In the genomic region with DNA sequence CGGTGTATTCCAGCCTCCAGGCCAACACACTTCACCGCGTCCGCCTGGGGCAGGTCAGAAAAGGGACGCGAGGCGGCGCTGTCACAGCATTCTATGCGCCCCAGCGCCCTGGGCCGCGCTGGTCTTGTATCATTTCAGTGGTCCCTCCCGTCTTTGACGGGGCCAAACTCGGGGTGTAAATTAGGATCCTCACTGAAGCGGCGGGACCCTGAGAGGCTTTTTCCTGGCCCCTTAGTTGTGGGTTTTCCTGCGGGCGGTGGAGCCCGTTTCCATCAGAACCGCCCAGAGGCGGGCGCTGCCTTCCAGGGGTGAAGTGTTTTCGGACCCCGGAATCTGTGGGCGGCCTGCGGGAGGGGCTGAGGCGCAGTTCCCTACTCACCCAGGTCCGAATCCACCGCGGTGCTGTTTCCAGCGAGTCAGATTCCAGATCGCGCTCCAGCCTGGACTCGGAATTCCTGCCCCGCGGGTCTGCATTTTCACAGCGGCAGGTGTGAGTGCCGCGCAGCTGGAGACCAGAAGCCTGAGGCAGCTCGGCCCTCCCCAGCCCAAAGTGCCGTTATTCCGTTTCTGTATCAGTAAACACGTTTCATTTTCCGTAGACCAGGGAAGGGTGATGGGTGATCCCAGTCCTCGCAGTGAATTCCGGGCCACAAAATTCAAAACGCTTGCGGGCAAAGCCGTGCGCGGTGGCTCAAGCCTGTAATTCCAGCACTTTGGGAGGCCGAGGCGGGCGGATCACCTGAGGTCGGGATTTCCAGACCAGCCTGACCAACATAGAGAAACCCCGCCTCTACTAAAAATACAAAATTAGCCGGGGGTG, we compare ENCODE assay signal across 8 cellular contexts. TPM values are rescaled to one million over a fixed set of nuclear protein-coding genes. Genes with fewer than 3 reads are reported as not detected.
DNase-seq lines count a peak whose midpoint lies in the region; ATAC-seq and TF ChIP-seq lines count a peak whose summit lies in the region.

No MANE protein-coding gene starts in this region.

- intact Hi-C loops in PC-9 (cut with micrococcal nuclease; ENCODE audit: unreplicated experiment) = loop anchor here (1.0 to 5.0 kb wide), 4 partner anchors 33 to 104 kb away; a partner anchor contains a TSS
- intact Hi-C loops in esophagus muscularis mucosa (cut with DNase I) = loop anchor here (5.0 kb wide), 1 partner anchor 103 kb away; no protein-coding TSS in a partner anchor

- TSS peak; percentile 10 for BruUV-seq in PC-9 (replicated peaks; lab: Mats Ljungman, UMichigan)

- H3K9me3 ChIP-seq in PC-9 (ENCODE audit: insufficient read depth, low read depth) = no peaks in the 10 kb centered on the region
- H3K9me3 ChIP-seq in esophagus muscularis mucosa = no peaks in the 10 kb centered on the region

- H3F3A ChIP-seq in PC-9 (ENCODE audit: insufficient read depth, low read depth) = no peaks in the 10 kb centered on the region

- H3K9me2 ChIP-seq in PC-9 (ENCODE audit: insufficient read depth) = no peaks in the 10 kb centered on the region

- CTCF ChIA-PET in PC-9 (lab: Charles Lee) = interaction anchor here (0.6 to 1.3 kb wide), 2 partner anchors 90 to 105 kb away, joined by 4 read pairs; no protein-coding TSS in a partner anchor

- H3K4me1 ChIP-seq in PC-9 (replicated peaks; ENCODE audit: insufficient read depth) (peaks cover 22% of the 10 kb centered on the region), esophagus muscularis mucosa (peaks cover 10 to 47% (median 40%) of the 10 kb centered on the region in 4 donors)

- H3K4me2 ChIP-seq in PC-9 = peak overlapping the region; percentile 79

- H3K4me3 ChIP-seq in GM12875 (ENCODE audit: low read depth, low read length) = peak overlapping the region; percentile 63
- peak overlapping the region; percentile 66 for H3K4me3 ChIP-seq in HL-60 (replicated peaks; ENCODE audit: insufficient read depth, low read length)
- peak overlapping the region; percentile 67 for H3K4me3 ChIP-seq in PC-9
- H3K4me3 ChIP-seq in esophagus muscularis mucosa = peak overlapping the region; percentile 54 to 78 (median 56)

- POLR2A ChIA-PET in PC-9 (lab: Charles Lee; ENCODE audit: unreplicated experiment) = interaction anchor here (0.6 kb wide), 1 partner anchor 31 kb away, joined by 3 read pairs; no protein-coding TSS in a partner anchor

- no peaks in the 10 kb centered on the region for H3K27me3 Mint-ChIP-seq in activated T-cell treated with anti-CD3 and anti-CD28 coated beads, Interleukin-2, amount 50 U/mL, for 4 hours (ENCODE audit: low read depth)

- peaks cover 17% of the 10 kb centered on the region; the same call in 1 of the 2 replicates for H3K79me2 ChIP-seq in PC-9 (ENCODE audit: low read depth)

- peak overlapping the region; percentile 92 for H3K4me3 Mint-ChIP-seq in activated T-cell treated with anti-CD3 and anti-CD28 coated beads, Interleukin-2, amount 50 U/mL, for 4 hours

- no peak for TF ChIP-seq POLR2A in esophagus muscularis mucosa (IDR thresholded peaks at IDR 0.05; ENCODE audit: low read depth)

- H3K36me3 ChIP-seq in PC-9 (ENCODE audit: low read depth) (no peaks in the 10 kb centered on the region), esophagus muscularis mucosa (no peaks in the 10 kb centered on the region)

- H4K20me1 ChIP-seq in PC-9 (ENCODE audit: insufficient read depth) = no peaks in the 10 kb centered on the region

- no peak for TF ChIP-seq EP300 in esophagus muscularis mucosa (IDR thresholded peaks at IDR 0.05)

- peak overlapping the region; percentile 84 for H3K27ac ChIP-seq in HL-60 (replicated peaks)
- peak overlapping the region; percentile 47; the same call in 1 of the 2 replicates for H3K27ac ChIP-seq in PC-9
- peak overlapping the region; percentile 66 to 84 (median 68) for H3K27ac ChIP-seq in esophagus muscularis mucosa (replicated peaks in 1 of 4)

- TF ChIP-seq CTCF in GM12875 (IDR thresholded peaks at IDR 0.05; ENCODE audit: borderline replicate concordance, insufficient read depth, low read depth, low read length) = peak; percentile 86
- peak; percentile 67 for TF ChIP-seq CTCF in HL-60 (IDR thresholded peaks at IDR 0.05; ENCODE audit: insufficient read depth, low read length)
- peak; percentile 87 for TF ChIP-seq CTCF in PC-9 (conservative IDR thresholded peaks at IDR 0.05)
- TF ChIP-seq CTCF in esophagus muscularis mucosa (IDR thresholded peaks at IDR 0.05) = peak; percentile 61 to 78 (median 77)

- peak; percentile 69 for DNase-seq in 8988T
- peak; percentile 60 to 82 for DNase-seq in HL-60 (ENCODE audit: low read depth in 1 of 2, low spot score in 1 of 2)
- DNase-seq in PC-9 = peak; percentile 54 to 84
- peak; percentile 68 for DNase-seq in activated T-cell treated with anti-CD3 and anti-CD28 coated beads, Interleukin-2, amount 50 U/mL, for 4 hours
- DNase-seq in esophagus muscularis mucosa (ENCODE audit: extremely low spot score) = peak; percentile 95
- DNase-seq in myocyte (ENCODE audit: low read depth) = peak; percentile 87
- peak; percentile 42 to 63 for DNase-seq in stimulated activated CD8-positive, alpha-beta memory T cell treated with anti-CD3 and anti-CD28 coated beads, Interleukin-7, amount 100 ng/mL, for 4 hours (ENCODE audit: low read depth in 2 of 2)

- peaks cover 52% of the 10 kb centered on the region for H3K4me1 Mint-ChIP-seq in activated T-cell treated with anti-CD3 and anti-CD28 coated beads, Interleukin-2, amount 50 U/mL, for 4 hours (ENCODE audit: low read depth)

- peak; percentile 54 to 58 for ATAC-seq in activated T-cell treated with anti-CD3 and anti-CD28 coated beads, Interleukin-2, amount 50 U/mL, for 4 hours

- H3K9me3 Mint-ChIP-seq in activated T-cell treated with anti-CD3 and anti-CD28 coated beads, Interleukin-2, amount 50 U/mL, for 4 hours = no peaks in the 10 kb centered on the region

- H3K36me3 Mint-ChIP-seq in activated T-cell treated with anti-CD3 and anti-CD28 coated beads, Interleukin-2, amount 50 U/mL, for 4 hours (ENCODE audit: insufficient read depth) = no peaks in the 10 kb centered on the region

- H3K27me3 ChIP-seq in HL-60 (ENCODE audit: insufficient read depth, poor library complexity, severe bottlenecking) (no peaks in the 10 kb centered on the region), PC-9 (ENCODE audit: insufficient read depth, low read depth) (no peaks in the 10 kb centered on the region), esophagus muscularis mucosa (peaks cover 0 to 66% (median 14%) of the 10 kb centered on the region in 4 donors)

- peak overlapping the region; percentile 82 for H2AFZ ChIP-seq in PC-9

- 2% methylated on average over 45 of the region's 58 CpGs for WGBS in esophagus muscularis mucosa

RNA-seq across cellular contexts. Expression of a gene that starts 3.9 kb away (rescaled TPM):
- total RNA-seq in PC-9 (2021) = 26.7 and 37.8 TPM in 2 replicates
- 10 to 100 TPM; 11.3 to 14.9 (median 12.5) TPM for total RNA-seq in activated T-cell treated with anti-CD3 and anti-CD28 coated beads, Interleukin-2, amount 50 U/mL, for 4 hours
- 1 to 10 TPM in 2 of 4 donors, under 1 TPM in 2; 0.46 to 2.9 (median 1.7) TPM for total RNA-seq in esophagus muscularis mucosa
- total RNA-seq in myocyte = 2.1 and 2.9 TPM in 2 replicates
- 4.2 TPM for polyA plus RNA-seq in myocyte (2012)

RNA-seq across cellular contexts. Expression of a gene that starts 34.7 kb away (rescaled TPM):
- total RNA-seq in PC-9 (2021) = not detected in 2 replicates
- not detected for total RNA-seq in activated T-cell treated with anti-CD3 and anti-CD28 coated beads, Interleukin-2, amount 50 U/mL, for 4 hours
- total RNA-seq in esophagus muscularis mucosa = not detected
- total RNA-seq in myocyte = not detected in 2 replicates
- 0.10 TPM for polyA plus RNA-seq in myocyte (2012)

RNA-seq across cellular contexts. Expression of a gene that starts 47.7 kb away (rescaled TPM):
- total RNA-seq in PC-9 (2021) = 383 and 436 TPM in 2 replicates
- 100 to 1,000 TPM; 644 to 667 (median 666) TPM for total RNA-seq in activated T-cell treated with anti-CD3 and anti-CD28 coated beads, Interleukin-2, amount 50 U/mL, for 4 hours
- total RNA-seq in esophagus muscularis mucosa = 100 to 1,000 TPM; 186 to 257 (median 213) TPM
- 290 and 382 TPM in 2 replicates for total RNA-seq in myocyte
- polyA plus RNA-seq in myocyte (2012) = 247 TPM

RNA-seq across cellular contexts. Expression of a gene that starts 52.3 kb away (rescaled TPM):
- total RNA-seq in PC-9 (2021) (0.55 and 1.8 TPM in 2 replicates), esophagus muscularis mucosa (1 to 10 TPM; 2.0 to 5.0 (median 2.2) TPM), myocyte (4.8 and 8.5 TPM in 2 replicates)
- total RNA-seq in activated T-cell treated with anti-CD3 and anti-CD28 coated beads, Interleukin-2, amount 50 U/mL, for 4 hours = under 1 TPM; 0.38 to 0.84 (median 0.58) TPM
- polyA plus RNA-seq in myocyte (2012) = 5.4 TPM

RNA-seq across cellular contexts. Expression of a gene that starts 53.3 kb away (rescaled TPM):
- total RNA-seq in PC-9 (2021) (26.1 and 38.3 TPM in 2 replicates), esophagus muscularis mucosa (10 to 100 TPM; 24.4 to 42.6 (median 29.6) TPM), myocyte (26.1 and 28.3 TPM in 2 replicates)
- total RNA-seq in activated T-cell treated with anti-CD3 and anti-CD28 coated beads, Interleukin-2, amount 50 U/mL, for 4 hours = 10 to 100 TPM in 2 of 3 donors, 1 to 10 TPM in 1; 9.3 to 12.8 (median 12.7) TPM
- 25.6 TPM for polyA plus RNA-seq in myocyte (2012)

Comparison
In these comparisons a context has a peak if more than half of its experiments do, and no peak if none do; other contexts are left out.
1. Peak in every context shown above with its lines: DNase-seq, ATAC-seq, H3K4me3 ChIP-seq and H3K27ac ChIP-seq.